In genomic region chr6:159112714-159113113, GRCh38 we compare ENCODE assay signal across 29 cellular contexts. TPM values are rescaled to one million over a fixed set of nuclear protein-coding genes. Genes with fewer than 3 reads are reported as not detected.
"Had no signal": no experiment of that assay in that cellular context is flagged by ENCODE, and none has a peak within 500 bp of the region (broad histone marks: within the 10 kb centered on the region; RNA-seq: fewer than 3 reads in every experiment).

No MANE protein-coding gene starts in this region.

- H3K36me3 ChIP-seq: esophagus muscularis mucosa, gastroesophageal sphincter, heart right ventricle had no signal

- H3K27ac Mint-ChIP-seq: activated CD4-positive, alpha-beta memory T cell treated with anti-CD3 and anti-CD28 coated beads, Interleukin-2, amount 10 ng/mL, durations not matched to agents 7 days and 5 days; activated CD4-positive, alpha-beta T cell treated with anti-CD3 and anti-CD28 coated beads for 36 hours; activated CD4-positive, alpha-beta T cell treated with anti-CD3 and anti-CD28 coated beads, Interleukin-2, amount 10 ng/mL, durations not matched to agents 24 days and 14 days; activated naive CD8-positive, alpha-beta T cell; activated T-cell treated with anti-CD3 and anti-CD28 coated beads, Interleukin-2, amount 50 U/mL, for 24 hours; activated T-cell treated with anti-CD3 and anti-CD28 coated beads, Interleukin-2, amount 50 U/mL, for 72 hours; activated T-helper 17 cell treated with anti-CD3 and anti-CD28 coated beads, Interleukin-2, amount 50 U/mL, for 72 hours; effector memory CD8-positive, alpha-beta T cell; T-helper 17 cell had no signal

- H3K4me3 Mint-ChIP-seq: activated CD4-positive, alpha-beta memory T cell treated with anti-CD3 and anti-CD28 coated beads, Interleukin-2, amount 10 ng/mL, durations not matched to agents 7 days and 5 days; activated CD4-positive, alpha-beta T cell treated with anti-CD3 and anti-CD28 coated beads for 36 hours; activated CD4-positive, alpha-beta T cell treated with anti-CD3 and anti-CD28 coated beads, Interleukin-2, amount 10 ng/mL, durations not matched to agents 24 days and 14 days; activated naive CD8-positive, alpha-beta T cell; activated T-cell treated with anti-CD3 and anti-CD28 coated beads, Interleukin-2, amount 50 U/mL, for 24 hours; activated T-cell treated with anti-CD3 and anti-CD28 coated beads, Interleukin-2, amount 50 U/mL, for 72 hours; activated T-helper 17 cell treated with anti-CD3 and anti-CD28 coated beads, Interleukin-2, amount 50 U/mL, for 72 hours; effector memory CD8-positive, alpha-beta T cell; T-helper 17 cell had no signal

- H3K27me3 Mint-ChIP-seq: activated CD4-positive, alpha-beta memory T cell treated with anti-CD3 and anti-CD28 coated beads, Interleukin-2, amount 10 ng/mL, durations not matched to agents 7 days and 5 days; activated CD4-positive, alpha-beta T cell treated with anti-CD3 and anti-CD28 coated beads for 36 hours; activated CD4-positive, alpha-beta T cell treated with anti-CD3 and anti-CD28 coated beads, Interleukin-2, amount 10 ng/mL, durations not matched to agents 24 days and 14 days; activated naive CD8-positive, alpha-beta T cell; activated T-cell treated with anti-CD3 and anti-CD28 coated beads, Interleukin-2, amount 50 U/mL, for 24 hours; activated T-helper 17 cell treated with anti-CD3 and anti-CD28 coated beads, Interleukin-2, amount 50 U/mL, for 72 hours; effector memory CD8-positive, alpha-beta T cell; T-helper 17 cell had no signal

- H3K9me3 Mint-ChIP-seq: activated CD4-positive, alpha-beta memory T cell treated with anti-CD3 and anti-CD28 coated beads, Interleukin-2, amount 10 ng/mL, durations not matched to agents 7 days and 5 days; activated CD4-positive, alpha-beta T cell treated with anti-CD3 and anti-CD28 coated beads, Interleukin-2, amount 10 ng/mL, durations not matched to agents 24 days and 14 days; activated T-cell treated with anti-CD3 and anti-CD28 coated beads, Interleukin-2, amount 50 U/mL, for 24 hours; activated T-cell treated with anti-CD3 and anti-CD28 coated beads, Interleukin-2, amount 50 U/mL, for 72 hours; activated T-helper 17 cell treated with anti-CD3 and anti-CD28 coated beads, Interleukin-2, amount 50 U/mL, for 72 hours; effector memory CD8-positive, alpha-beta T cell had no signal

- H3K4me3 ChIP-seq: body of pancreas, esophagus muscularis mucosa, gastroesophageal sphincter, heart right ventricle had no signal

- H3K36me3 Mint-ChIP-seq: activated naive CD8-positive, alpha-beta T cell had no signal

- DNase-seq: activated CD4-positive, alpha-beta memory T cell treated with anti-CD3 and anti-CD28 coated beads, Interleukin-2, amount 10 ng/mL, durations not matched to agents 7 days and 5 days; activated CD4-positive, alpha-beta T cell treated with anti-CD3 and anti-CD28 coated beads for 36 hours; activated CD4-positive, alpha-beta T cell treated with anti-CD3 and anti-CD28 coated beads, Interleukin-2, amount 10 ng/mL, durations not matched to agents 24 days and 14 days; activated CD4-positive, alpha-beta T cell treated with anti-CD3 and anti-CD28 coated beads, Interleukin-2, amount 50 U/mL, for 4 hours; activated CD4-positive, CD25-positive, alpha-beta regulatory T cell; activated CD4-positive, CD25-positive, alpha-beta regulatory T cell treated with anti-CD3 and anti-CD28 coated beads, Interleukin-2, amount 50 U/mL, for 72 hours; activated effector memory CD4-positive, alpha-beta T cell treated with Interleukin-2 at 50 U/mL for 16 hours; activated gamma-delta T cell treated with Interleukin-2 at 50 U/mL for 16 hours; activated naive CD4-positive, alpha-beta T cell treated with anti-CD3 and anti-CD28 coated beads, Interleukin-2, amount 50 U/mL, for 16 hours; activated naive CD4-positive, alpha-beta T cell treated with Interleukin-2 at 50 U/mL for 16 hours; activated T-cell treated with anti-CD3 and anti-CD28 coated beads for 4 hours; activated T-cell treated with anti-CD3 and anti-CD28 coated beads, Interleukin-2, amount 50 U/mL, for 24 hours; activated T-cell treated with anti-CD3 and anti-CD28 coated beads, Interleukin-2, amount 50 U/mL, for 72 hours; amniotic stem cell; body of pancreas; cortex of kidney; dermis blood vessel endothelial cell; effector CD4-positive, alpha-beta T cell; effector memory CD8-positive, alpha-beta T cell; erythroblast; foreskin melanocyte; heart right ventricle; T-helper 1 cell; T-helper 17 cell had no signal

- H3K27ac ChIP-seq: body of pancreas, esophagus muscularis mucosa, gastroesophageal sphincter, heart right ventricle had no signal

- H3K27me3 ChIP-seq: body of pancreas, esophagus muscularis mucosa, heart right ventricle had no signal

- H3K9me3 ChIP-seq: body of pancreas, esophagus muscularis mucosa, gastroesophageal sphincter, heart right ventricle had no signal

- H3K4me1 ChIP-seq: body of pancreas had no signal

- FAIRE-seq: colon had no signal

RNA-seq across cellular contexts. Expression of gene FNDC1, which starts 56.5 kb away (rescaled TPM):
- total RNA-seq: activated CD4-positive, alpha-beta memory T cell treated with anti-CD3 and anti-CD28 coated beads, Interleukin-2, amount 10 ng/mL, durations not matched to agents 7 days and 5 days; activated CD4-positive, alpha-beta T cell treated with anti-CD3 and anti-CD28 coated beads for 36 hours; activated CD4-positive, alpha-beta T cell treated with anti-CD3 and anti-CD28 coated beads, Interleukin-2, amount 10 ng/mL, durations not matched to agents 24 days and 14 days; activated T-helper 17 cell treated with anti-CD3 and anti-CD28 coated beads, Interleukin-2, amount 50 U/mL, for 72 hours; dermis blood vessel endothelial cell; T-helper 17 cell had no signal
